1 cellular context compared by ENCODE assay signal in the genomic region with DNA sequence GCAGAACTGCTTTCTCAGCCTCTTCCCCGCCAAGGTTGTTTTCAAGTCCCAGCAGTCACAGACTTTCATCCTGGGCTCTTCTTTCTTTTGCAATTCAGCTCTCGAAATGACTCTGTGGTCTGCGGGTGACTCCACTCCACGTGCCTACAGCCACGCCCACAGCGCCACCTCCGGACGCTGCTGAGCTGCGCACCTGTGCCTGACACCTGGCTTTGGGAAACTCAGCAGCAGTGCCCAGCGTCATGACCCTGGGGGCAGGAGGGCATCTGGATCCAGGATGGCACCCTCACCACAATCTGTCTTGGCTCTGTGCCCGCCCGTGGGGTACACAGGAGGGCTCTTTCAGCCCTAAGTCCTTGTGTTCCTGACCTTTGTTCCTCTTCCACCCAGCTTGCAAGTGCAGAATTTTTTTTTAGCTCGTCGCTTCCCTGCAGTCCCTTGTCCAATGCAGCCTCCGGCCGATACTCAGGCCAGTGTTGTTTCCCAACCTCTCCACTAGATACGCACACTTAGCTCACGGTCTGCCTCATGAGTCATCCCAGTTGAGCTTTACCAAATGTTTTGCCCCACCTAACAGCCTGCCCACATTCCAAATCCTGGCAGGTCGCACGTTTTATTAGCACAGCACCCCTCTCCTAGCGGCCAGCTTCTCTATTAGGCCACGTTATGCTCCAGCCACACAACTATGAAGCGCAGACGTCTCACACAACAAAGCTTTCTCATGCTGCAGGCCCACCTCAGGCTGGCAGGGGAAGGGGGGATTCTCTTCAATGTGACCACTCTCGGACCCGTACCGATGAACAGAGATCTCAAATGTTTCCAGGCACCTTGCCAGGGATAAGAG.
TF ChIP-seq lines count a peak whose summit lies in the region.

No MANE protein-coding gene starts in this region.

TF ChIP-seq in HepG2, 621 proteins besides CTCF, POLR2A, EP300 and RAD21 (continued from another document and continues in another):
- TF ChIP-seq, protein P1, sequence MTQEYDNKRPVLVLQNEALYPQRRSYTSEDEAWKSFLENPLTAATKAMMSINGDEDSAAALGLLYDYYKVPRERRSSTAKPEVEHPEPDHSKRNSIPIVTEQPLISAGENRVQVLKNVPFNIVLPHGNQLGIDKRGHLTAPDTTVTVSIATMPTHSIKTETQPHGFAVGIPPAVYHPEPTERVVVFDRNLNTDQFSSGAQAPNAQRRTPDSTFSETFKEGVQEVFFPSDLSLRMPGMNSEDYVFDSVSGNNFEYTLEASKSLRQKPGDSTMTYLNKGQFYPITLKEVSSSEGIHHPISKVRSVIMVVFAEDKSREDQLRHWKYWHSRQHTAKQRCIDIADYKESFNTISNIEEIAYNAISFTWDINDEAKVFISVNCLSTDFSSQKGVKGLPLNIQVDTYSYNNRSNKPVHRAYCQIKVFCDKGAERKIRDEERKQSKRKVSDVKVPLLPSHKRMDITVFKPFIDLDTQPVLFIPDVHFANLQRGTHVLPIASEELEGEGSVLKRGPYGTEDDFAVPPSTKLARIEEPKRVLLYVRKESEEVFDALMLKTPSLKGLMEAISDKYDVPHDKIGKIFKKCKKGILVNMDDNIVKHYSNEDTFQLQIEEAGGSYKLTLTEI (CRISPR knock-in tag; conservative IDR thresholded peaks at IDR 0.05): no peak
- TF ChIP-seq SAFB2 (CRISPR knock-in tag; IDR thresholded peaks at IDR 0.05; ENCODE audit: borderline replicate concordance, low read depth) (peak; percentile 61; the same call in 1 of the 2 replicates), YY1 (IDR thresholded peaks at IDR 0.05; ENCODE audit: insufficient read depth, insufficient replicate concordance, low read depth, low read length) (peak; percentile 37), ZNF720 (CRISPR knock-in tag; IDR thresholded peaks at IDR 0.05) (no peak), ZKSCAN1 (IDR thresholded peaks at IDR 0.05; ENCODE audit: low read length) (no peak), ZNF569 (CRISPR knock-in tag; IDR thresholded peaks at IDR 0.05; ENCODE audit: borderline replicate concordance) (no peak), RCOR2 (CRISPR knock-in tag; IDR thresholded peaks at IDR 0.05) (no peak), RBM39 (IDR thresholded peaks at IDR 0.05; ENCODE audit: low read depth, low read length, poor library complexity, severe bottlenecking) (peak; percentile 29), DNMT1 (CRISPR knock-in tag; IDR thresholded peaks at IDR 0.05) (no peak), ZNF562 (CRISPR knock-in tag; IDR thresholded peaks at IDR 0.05; ENCODE audit: borderline replicate concordance) (no peak), ZNF616 (CRISPR knock-in tag; IDR thresholded peaks at IDR 0.05; ENCODE audit: low read depth) (no peak), TBP (CRISPR knock-in tag; IDR thresholded peaks at IDR 0.05) (no peak), NFKB2 (CRISPR knock-in tag; IDR thresholded peaks at IDR 0.05; ENCODE audit: borderline replicate concordance) (peak; percentile 60; the same call in 1 of the 2 replicates), ZMYM4 (CRISPR knock-in tag; IDR thresholded peaks at IDR 0.05) (no peak), NFRKB (IDR thresholded peaks at IDR 0.05) (no peak), ADNP (CRISPR knock-in tag; IDR thresholded peaks at IDR 0.05) (no peak), ZNF83 (CRISPR knock-in tag; IDR thresholded peaks at IDR 0.05; ENCODE audit: borderline replicate concordance) (peak; percentile 13; the same call in 1 of the 2 replicates), ZNF24 (IDR thresholded peaks at IDR 0.05) (peak; percentile 65; the same call in 1 of the 2 replicates), ZMYM3 (CRISPR knock-in tag; IDR thresholded peaks at IDR 0.05) (0 out of 2 replicates have a peak, but pooled peaks have one; percentile 28), ZSCAN21 (CRISPR knock-in tag; IDR thresholded peaks at IDR 0.05; ENCODE audit: borderline replicate concordance) (peak; percentile 91; the same call in 1 of the 2 replicates), AKAP8 (CRISPR knock-in tag; IDR thresholded peaks at IDR 0.05) (peak; percentile 21; the same call in 1 of the 2 replicates), SCMH1 (CRISPR knock-in tag; IDR thresholded peaks at IDR 0.05; ENCODE audit: borderline replicate concordance) (no peak), MED1 (CRISPR knock-in tag; IDR thresholded peaks at IDR 0.05) (peak; percentile 62; the same call in 1 of the 2 replicates), ZNF121 (CRISPR knock-in tag; IDR thresholded peaks at IDR 0.05) (no peak), NCOA1 (CRISPR knock-in tag; IDR thresholded peaks at IDR 0.05) (0 out of 2 replicates have a peak, but pooled peaks have one; percentile 41), EED (CRISPR knock-in tag; IDR thresholded peaks at IDR 0.05) (no peak), MXD4 (CRISPR knock-in tag; IDR thresholded peaks at IDR 0.05) (peak; percentile 91), FOSL1 (CRISPR knock-in tag; IDR thresholded peaks at IDR 0.05; ENCODE audit: borderline replicate concordance) (peak; percentile 79; the same call in 1 of the 2 replicates), YEATS2 (CRISPR knock-in tag; IDR thresholded peaks at IDR 0.05; ENCODE audit: borderline replicate concordance) (peak; percentile 63; the same call in 1 of the 2 replicates), ZMAT3 (CRISPR knock-in tag; conservative IDR thresholded peaks at IDR 0.05) (no peak), ATF7 (IDR thresholded peaks at IDR 0.05) (no peak), ATF7 (CRISPR knock-in tag; IDR thresholded peaks at IDR 0.05) (no peak), ZSCAN12 (CRISPR knock-in tag; IDR thresholded peaks at IDR 0.05) (no peak)
- TF ChIP-seq, protein P2, sequence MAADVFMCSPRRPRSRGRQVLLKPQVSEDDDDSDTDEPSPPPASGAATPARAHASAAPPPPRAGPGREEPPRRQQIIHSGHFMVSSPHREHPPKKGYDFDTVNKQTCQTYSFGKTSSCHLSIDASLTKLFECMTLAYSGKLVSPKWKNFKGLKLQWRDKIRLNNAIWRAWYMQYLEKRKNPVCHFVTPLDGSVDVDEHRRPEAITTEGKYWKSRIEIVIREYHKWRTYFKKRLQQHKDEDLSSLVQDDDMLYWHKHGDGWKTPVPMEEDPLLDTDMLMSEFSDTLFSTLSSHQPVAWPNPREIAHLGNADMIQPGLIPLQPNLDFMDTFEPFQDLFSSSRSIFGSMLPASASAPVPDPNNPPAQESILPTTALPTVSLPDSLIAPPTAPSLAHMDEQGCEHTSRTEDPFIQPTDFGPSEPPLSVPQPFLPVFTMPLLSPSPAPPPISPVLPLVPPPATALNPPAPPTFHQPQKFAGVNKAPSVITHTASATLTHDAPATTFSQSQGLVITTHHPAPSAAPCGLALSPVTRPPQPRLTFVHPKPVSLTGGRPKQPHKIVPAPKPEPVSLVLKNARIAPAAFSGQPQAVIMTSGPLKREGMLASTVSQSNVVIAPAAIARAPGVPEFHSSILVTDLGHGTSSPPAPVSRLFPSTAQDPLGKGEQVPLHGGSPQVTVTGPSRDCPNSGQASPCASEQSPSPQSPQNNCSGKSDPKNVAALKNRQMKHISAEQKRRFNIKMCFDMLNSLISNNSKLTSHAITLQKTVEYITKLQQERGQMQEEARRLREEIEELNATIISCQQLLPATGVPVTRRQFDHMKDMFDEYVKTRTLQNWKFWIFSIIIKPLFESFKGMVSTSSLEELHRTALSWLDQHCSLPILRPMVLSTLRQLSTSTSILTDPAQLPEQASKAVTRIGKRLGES (CRISPR knock-in tag; IDR thresholded peaks at IDR 0.05; ENCODE audit: borderline replicate concordance): no peak
- TF ChIP-seq, protein P3, sequence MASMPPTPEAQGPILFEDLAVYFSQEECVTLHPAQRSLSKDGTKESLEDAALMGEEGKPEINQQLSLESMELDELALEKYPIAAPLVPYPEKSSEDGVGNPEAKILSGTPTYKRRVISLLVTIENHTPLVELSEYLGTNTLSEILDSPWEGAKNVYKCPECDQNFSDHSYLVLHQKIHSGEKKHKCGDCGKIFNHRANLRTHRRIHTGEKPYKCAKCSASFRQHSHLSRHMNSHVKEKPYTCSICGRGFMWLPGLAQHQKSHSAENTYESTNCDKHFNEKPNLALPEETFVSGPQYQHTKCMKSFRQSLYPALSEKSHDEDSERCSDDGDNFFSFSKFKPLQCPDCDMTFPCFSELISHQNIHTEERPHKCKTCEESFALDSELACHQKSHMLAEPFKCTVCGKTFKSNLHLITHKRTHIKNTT (CRISPR knock-in tag; IDR thresholded peaks at IDR 0.05): no peak
- TF ChIP-seq, protein P4, sequence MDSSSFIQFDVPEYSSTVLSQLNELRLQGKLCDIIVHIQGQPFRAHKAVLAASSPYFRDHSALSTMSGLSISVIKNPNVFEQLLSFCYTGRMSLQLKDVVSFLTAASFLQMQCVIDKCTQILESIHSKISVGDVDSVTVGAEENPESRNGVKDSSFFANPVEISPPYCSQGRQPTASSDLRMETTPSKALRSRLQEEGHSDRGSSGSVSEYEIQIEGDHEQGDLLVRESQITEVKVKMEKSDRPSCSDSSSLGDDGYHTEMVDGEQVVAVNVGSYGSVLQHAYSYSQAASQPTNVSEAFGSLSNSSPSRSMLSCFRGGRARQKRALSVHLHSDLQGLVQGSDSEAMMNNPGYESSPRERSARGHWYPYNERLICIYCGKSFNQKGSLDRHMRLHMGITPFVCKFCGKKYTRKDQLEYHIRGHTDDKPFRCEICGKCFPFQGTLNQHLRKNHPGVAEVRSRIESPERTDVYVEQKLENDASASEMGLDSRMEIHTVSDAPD (CRISPR knock-in tag; IDR thresholded peaks at IDR 0.05): no peak
- TF ChIP-seq, protein P5, sequence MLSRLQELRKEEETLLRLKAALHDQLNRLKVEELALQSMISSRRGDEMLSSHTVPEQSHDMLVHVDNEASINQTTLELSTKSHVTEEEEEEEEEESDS (CRISPR knock-in tag; IDR thresholded peaks at IDR 0.05; ENCODE audit: borderline replicate concordance): no peak
- TF ChIP-seq, protein P6, sequence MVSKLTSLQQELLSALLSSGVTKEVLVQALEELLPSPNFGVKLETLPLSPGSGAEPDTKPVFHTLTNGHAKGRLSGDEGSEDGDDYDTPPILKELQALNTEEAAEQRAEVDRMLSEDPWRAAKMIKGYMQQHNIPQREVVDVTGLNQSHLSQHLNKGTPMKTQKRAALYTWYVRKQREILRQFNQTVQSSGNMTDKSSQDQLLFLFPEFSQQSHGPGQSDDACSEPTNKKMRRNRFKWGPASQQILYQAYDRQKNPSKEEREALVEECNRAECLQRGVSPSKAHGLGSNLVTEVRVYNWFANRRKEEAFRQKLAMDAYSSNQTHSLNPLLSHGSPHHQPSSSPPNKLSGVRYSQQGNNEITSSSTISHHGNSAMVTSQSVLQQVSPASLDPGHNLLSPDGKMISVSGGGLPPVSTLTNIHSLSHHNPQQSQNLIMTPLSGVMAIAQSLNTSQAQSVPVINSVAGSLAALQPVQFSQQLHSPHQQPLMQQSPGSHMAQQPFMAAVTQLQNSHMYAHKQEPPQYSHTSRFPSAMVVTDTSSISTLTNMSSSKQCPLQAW (CRISPR knock-in tag; IDR thresholded peaks at IDR 0.05): no peak
- TF ChIP-seq, protein P7, sequence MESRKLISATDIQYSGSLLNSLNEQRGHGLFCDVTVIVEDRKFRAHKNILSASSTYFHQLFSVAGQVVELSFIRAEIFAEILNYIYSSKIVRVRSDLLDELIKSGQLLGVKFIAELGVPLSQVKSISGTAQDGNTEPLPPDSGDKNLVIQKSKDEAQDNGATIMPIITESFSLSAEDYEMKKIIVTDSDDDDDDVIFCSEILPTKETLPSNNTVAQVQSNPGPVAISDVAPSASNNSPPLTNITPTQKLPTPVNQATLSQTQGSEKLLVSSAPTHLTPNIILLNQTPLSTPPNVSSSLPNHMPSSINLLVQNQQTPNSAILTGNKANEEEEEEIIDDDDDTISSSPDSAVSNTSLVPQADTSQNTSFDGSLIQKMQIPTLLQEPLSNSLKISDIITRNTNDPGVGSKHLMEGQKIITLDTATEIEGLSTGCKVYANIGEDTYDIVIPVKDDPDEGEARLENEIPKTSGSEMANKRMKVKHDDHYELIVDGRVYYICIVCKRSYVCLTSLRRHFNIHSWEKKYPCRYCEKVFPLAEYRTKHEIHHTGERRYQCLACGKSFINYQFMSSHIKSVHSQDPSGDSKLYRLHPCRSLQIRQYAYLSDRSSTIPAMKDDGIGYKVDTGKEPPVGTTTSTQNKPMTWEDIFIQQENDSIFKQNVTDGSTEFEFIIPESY (CRISPR knock-in tag; IDR thresholded peaks at IDR 0.05): peak; percentile 53
